Comparison of ENCODE assay signal across 9 cellular contexts in the genomic region with DNA sequence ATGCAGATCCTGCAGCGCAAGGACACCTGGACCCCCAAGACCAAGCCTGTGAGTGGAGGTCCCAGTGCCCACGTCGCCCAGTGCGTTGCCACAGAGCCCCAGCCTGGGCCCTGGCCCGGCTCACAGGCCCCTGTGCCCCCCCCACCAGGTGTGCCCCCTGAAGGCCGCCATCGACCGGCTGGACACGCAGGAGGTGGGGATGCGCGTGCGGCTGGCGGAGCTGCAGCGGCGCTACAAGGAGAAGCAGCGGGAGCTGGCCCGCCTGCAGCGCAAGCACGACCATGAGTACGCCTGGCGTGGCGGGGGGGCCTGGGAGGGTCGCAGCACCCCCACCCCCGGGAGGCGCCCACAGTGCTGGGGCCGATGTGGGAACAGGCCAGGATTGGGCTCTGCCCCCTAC. TPM values are rescaled to one million over a fixed set of nuclear protein-coding genes. Genes with fewer than 3 reads are reported as not detected.
"Had no signal": no experiment of that assay in that cellular context is flagged by ENCODE, and none has a peak within 500 bp of the region (broad histone marks: within the 10 kb centered on the region; RNA-seq: fewer than 3 reads in every experiment).

No MANE protein-coding gene starts in this region.

- H2AFZ ChIP-seq: GM23248 had no signal

- H3K27ac ChIP-seq: GM23248 had no signal

- H3K9me3 Mint-ChIP-seq: H9, IgD-negative memory B cell had no signal

- H3K36me3 Mint-ChIP-seq: IgD-negative memory B cell had no signal

- DNase-seq: GM23248, GOT3, H9, HCEC 1CT, Karpas-422, KG1 had no signal

- FAIRE-seq: H54, HTR-8/SVneo had no signal

- H3K4me3 ChIP-seq: GM23248 had no signal

- H3K27ac Mint-ChIP-seq: H9, IgD-negative memory B cell had no signal

- H3K4me3 Mint-ChIP-seq: H9, IgD-negative memory B cell had no signal

- H3K9ac ChIP-seq: GM23248 had no signal

RNA-seq across cellular contexts. Expression of a gene that starts 56.6 kb away (rescaled TPM):
- polyA plus RNA-seq: IgD-negative memory B cell had no signal
